10 cellular contexts compared by ENCODE assay signal in the genomic region with DNA sequence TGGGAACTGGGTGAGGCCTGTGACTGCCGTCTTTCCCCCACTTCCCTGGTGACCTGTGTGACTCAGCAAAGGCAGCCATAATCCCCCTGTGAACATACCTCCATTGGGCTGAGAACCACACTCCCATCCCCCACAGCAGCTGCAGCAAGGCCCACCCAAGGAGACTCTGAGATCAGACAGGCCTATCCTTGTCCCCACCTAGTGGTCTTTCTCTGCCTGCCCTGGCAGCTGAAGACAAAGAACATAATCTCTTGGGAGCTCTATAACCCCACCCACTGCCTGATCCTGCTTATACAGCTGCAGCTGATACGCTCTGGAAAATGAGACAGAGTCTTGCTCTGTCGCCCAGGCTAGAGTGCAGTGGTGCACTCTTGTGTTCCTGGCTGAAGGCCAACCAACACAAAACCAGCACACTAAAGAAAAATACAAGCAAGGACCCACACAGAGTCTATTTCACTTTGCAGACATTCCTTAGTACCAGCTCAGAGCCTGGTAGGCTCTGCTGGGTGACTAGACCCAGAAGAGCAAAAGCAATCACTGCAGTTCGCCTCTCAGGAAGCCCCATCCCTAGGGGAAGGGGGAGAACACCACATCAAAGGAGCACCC.
A peak's percentile ranks its signal among the peaks of the same experiment; 100 is the strongest.
DNase-seq lines count a peak whose midpoint lies in the region; ATAC-seq and TF ChIP-seq lines count a peak whose summit lies in the region.
"Had no signal": no experiment of that assay in that cellular context is flagged by ENCODE, and none has a peak within 500 bp of the region (broad histone marks: within the 10 kb centered on the region; RNA-seq: fewer than 3 reads in every experiment).

No MANE protein-coding gene starts in this region.

- H3K4me3 ChIP-seq in DND-41 (ENCODE audit: low read depth in 1 of 2, low read length in 2 of 2) (peak overlapping the region in 1 of 2 experiments; percentile 27; a peak in 1 of 4 replicates), HUES48 (ENCODE audit: low read depth, low read length) (0 out of 2 replicates have a peak overlapping the region, but pooled peaks have one; percentile 3), kidney epithelial cell (ENCODE audit: low read depth, low read length) (no peak overlapping the region)
- H3K4me3 ChIP-seq: sigmoid colon had no signal

- no peak overlapping the region for H3K4me3 Mint-ChIP-seq in activated naive CD8-positive, alpha-beta T cell treated with anti-CD3 and anti-CD28 coated beads, Interleukin-2, amount 50 U/mL, for 24 hours

- H3K4me1 ChIP-seq in DND-41 (ENCODE audit: insufficient read depth, low read length) (peaks cover 25% of the 10 kb centered on the region), HUES48 (ENCODE audit: control insufficient read depth, insufficient read depth, low read length) (peaks cover 58% of the 10 kb centered on the region)
- H3K4me1 ChIP-seq: sigmoid colon had no signal

- peak overlapping the region; percentile 73; the same call in 1 of the 2 replicates for H2AFZ ChIP-seq in DND-41 (ENCODE audit: low read depth, low read length)

- H3K79me2 ChIP-seq in DND-41 (ENCODE audit: insufficient read depth, low read length), result no peaks in the 10 kb centered on the region

- no peaks in the 10 kb centered on the region for H3K27me3 Mint-ChIP-seq in activated naive CD8-positive, alpha-beta T cell treated with anti-CD3 and anti-CD28 coated beads, Interleukin-2, amount 50 U/mL, for 24 hours

- H3K9me3 Mint-ChIP-seq in activated naive CD8-positive, alpha-beta T cell treated with anti-CD3 and anti-CD28 coated beads, Interleukin-2, amount 50 U/mL, for 24 hours, result no peaks in the 10 kb centered on the region

- H3K9me3 ChIP-seq in DND-41 (ENCODE audit: insufficient read depth, low read length, severe bottlenecking), result no peaks in the 10 kb centered on the region
- H3K9me3 ChIP-seq in HUES48 (ENCODE audit: control insufficient read depth, insufficient read depth, low read length), result no peaks in the 10 kb centered on the region
- H3K9me3 ChIP-seq: sigmoid colon had no signal

- H3K36me3 Mint-ChIP-seq in activated naive CD8-positive, alpha-beta T cell treated with anti-CD3 and anti-CD28 coated beads, Interleukin-2, amount 50 U/mL, for 24 hours (ENCODE audit: low read depth), result no peaks in the 10 kb centered on the region

- TF ChIP-seq CTCF in DND-41 (IDR thresholded peaks at IDR 0.05; ENCODE audit: borderline replicate concordance, extremely low read depth, low read length, poor library complexity, severe bottlenecking) (peak; percentile 83), kidney epithelial cell (IDR thresholded peaks at IDR 0.05; ENCODE audit: insufficient read depth, low read length, poor library complexity, severe bottlenecking) (peak; percentile 81)

- H3K27ac Mint-ChIP-seq in activated naive CD8-positive, alpha-beta T cell treated with anti-CD3 and anti-CD28 coated beads, Interleukin-2, amount 50 U/mL, for 24 hours, result no peak overlapping the region

- H3K9ac ChIP-seq in DND-41 (ENCODE audit: low read depth, low read length) (no peak overlapping the region), HUES48 (ENCODE audit: low read depth, low read length) (peak overlapping the region; percentile 42; the same call in 1 of the 2 replicates)

- peak; percentile 87 for DNase-seq in DND-41
- peak; percentile 68 for DNase-seq in SW480 (ENCODE audit: low spot score)
- DNase-seq in kidney epithelial cell (ENCODE audit: low read depth), result peak; percentile 96
- no peak for DNase-seq in middle frontal gyrus (ENCODE audit: extremely low spot score, low spot score)
- DNase-seq in amygdala (lab: John Stamatoyannopoulos, UW), result no peak
- no peak for DNase-seq in inferior parietal cortex (ENCODE audit: extremely low spot score)
- DNase-seq in activated naive CD8-positive, alpha-beta T cell treated with anti-CD3 and anti-CD28 coated beads, Interleukin-2, amount 50 U/mL, for 24 hours, result no peak
- DNase-seq: activated CD4-positive, CD25-positive, alpha-beta regulatory T cell treated with anti-CD3 and anti-CD28 coated beads, Interleukin-2, amount 50 U/mL, for 72 hours; sigmoid colon had no signal

- peak overlapping the region; percentile 59 for H3K4me2 ChIP-seq in DND-41 (ENCODE audit: insufficient read depth, low read length)

- H3K4me1 Mint-ChIP-seq in activated naive CD8-positive, alpha-beta T cell treated with anti-CD3 and anti-CD28 coated beads, Interleukin-2, amount 50 U/mL, for 24 hours, result no peaks in the 10 kb centered on the region

- H3K36me3 ChIP-seq in DND-41 (ENCODE audit: insufficient read depth, low read length) (no peaks in the 10 kb centered on the region), HUES48 (ENCODE audit: control insufficient read depth, insufficient read depth, low read length) (no peaks in the 10 kb centered on the region), kidney epithelial cell (ENCODE audit: control insufficient read depth, insufficient read depth, low read length) (no peaks in the 10 kb centered on the region)
- H3K36me3 ChIP-seq: sigmoid colon had no signal

- H3K27ac ChIP-seq in DND-41 (ENCODE audit: low read length) (peak overlapping the region; percentile 72; the same call in 1 of the 2 replicates), HUES48 (ENCODE audit: low read depth, low read length) (peak overlapping the region; percentile 95)
- H3K27ac ChIP-seq: sigmoid colon had no signal

- no peaks in the 10 kb centered on the region for H4K20me1 ChIP-seq in DND-41 (ENCODE audit: insufficient read depth, low read length)

- no peaks in the 10 kb centered on the region for H3K27me3 ChIP-seq in DND-41 (ENCODE audit: insufficient read depth, low read length, poor library complexity)
- no peaks in the 10 kb centered on the region for H3K27me3 ChIP-seq in HUES48 (ENCODE audit: control insufficient read depth, insufficient read depth, low read length)
- H3K27me3 ChIP-seq in kidney epithelial cell (ENCODE audit: control insufficient read depth, insufficient read depth, low read length), result no peaks in the 10 kb centered on the region
- H3K27me3 ChIP-seq: sigmoid colon had no signal

- peak; percentile 97 for ATAC-seq in DND-41 (ENCODE audit: insufficient read depth, low read depth)
- ATAC-seq in activated naive CD8-positive, alpha-beta T cell treated with anti-CD3 and anti-CD28 coated beads, Interleukin-2, amount 50 U/mL, for 24 hours, result no peak

Comparison
In these comparisons a context has a peak if more than half of its experiments do, and no peak if none do; other contexts are left out.
1. DNase-seq: peak in DND-41 (single experiment), SW480 (single experiment) and kidney epithelial cell (single experiment); none in middle frontal gyrus (single experiment), amygdala (0 of 56), inferior parietal cortex (single experiment) and activated naive CD8-positive, alpha-beta T cell treated with anti-CD3 and anti-CD28 coated beads, Interleukin-2, amount 50 U/mL, for 24 hours (single experiment).